In the genomic region with DNA sequence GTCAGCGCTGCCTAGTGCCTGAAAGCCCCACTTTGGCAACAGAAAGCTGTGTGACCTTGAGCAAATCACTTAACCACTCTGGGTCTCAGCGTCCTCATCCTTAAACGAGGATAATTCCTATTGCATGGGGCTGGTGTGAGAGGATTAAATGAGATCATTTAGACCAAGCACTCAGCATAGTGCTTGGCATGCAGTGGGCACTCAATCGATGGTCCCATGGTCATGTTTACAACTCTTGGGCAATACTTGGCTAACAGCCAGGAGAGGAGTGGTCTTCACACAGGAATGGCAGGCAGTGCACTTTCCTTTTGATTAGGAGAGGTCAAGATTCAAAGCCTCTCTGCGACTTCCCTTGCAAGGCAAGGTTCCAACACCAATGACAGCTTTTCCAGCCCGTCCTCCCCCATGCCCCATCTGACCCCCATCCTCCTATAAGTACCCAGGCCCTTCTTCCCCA, we compare ENCODE assay signal across 8 cellular contexts. TPM values are rescaled to one million over a fixed set of nuclear protein-coding genes. Genes with fewer than 3 reads are reported as not detected.
DNase-seq lines count a peak whose midpoint lies in the region; ATAC-seq and TF ChIP-seq lines count a peak whose summit lies in the region.
"Had no signal": no experiment of that assay in that cellular context is flagged by ENCODE, and none has a peak within 500 bp of the region (broad histone marks: within the 10 kb centered on the region; RNA-seq: fewer than 3 reads in every experiment).

No MANE protein-coding gene starts in this region.

- H3K27ac ChIP-seq in RWPE2 (ENCODE audit: poor library complexity, severe bottlenecking), result peak overlapping the region; percentile 87

- H3K27me3 Mint-ChIP-seq in HFFc6 (ENCODE audit: insufficient read depth), result peaks cover 5% of the 10 kb centered on the region; the same call in 1 of the 2 replicates

- no peaks in the 10 kb centered on the region for H3K9me3 Mint-ChIP-seq in HFFc6
- H3K9me3 Mint-ChIP-seq: naive B cell had no signal

- peak overlapping the region; percentile 88 for H3K4me3 Mint-ChIP-seq in HFFc6

- H3K9ac ChIP-seq in skeletal muscle satellite cell (ENCODE audit: low read depth, low read length), result peak overlapping the region; percentile 68

- no peak for ATAC-seq in RWPE2 (ENCODE audit: low read depth)
- no peak for ATAC-seq in HG03175 (IDR thresholded peaks at IDR 0.05; ENCODE audit: unreplicated experiment)
- no peak for ATAC-seq in HG02840 (IDR thresholded peaks at IDR 0.05; ENCODE audit: low FRiP score, unreplicated experiment)

- H3K4me3 ChIP-seq in RWPE2 (ENCODE audit: severe bottlenecking) (peak overlapping the region; percentile 41), foreskin fibroblast (ENCODE audit: low read depth in 1 of 2, low read length in 2 of 2) (peak overlapping the region; percentile 50 to 58), skeletal muscle satellite cell (ENCODE audit: low read length) (peak overlapping the region; percentile 70)

- peak overlapping the region; percentile 90 for H3K4me2 ChIP-seq in skeletal muscle satellite cell (ENCODE audit: low read length)

- H3K4me1 Mint-ChIP-seq in HFFc6 (ENCODE audit: low read depth), result peaks cover 60% of the 10 kb centered on the region

- peaks cover 46% of the 10 kb centered on the region for H3K4me1 ChIP-seq in RWPE2 (ENCODE audit: insufficient read depth, poor library complexity, severe bottlenecking)
- H3K4me1 ChIP-seq in skeletal muscle satellite cell (ENCODE audit: control insufficient read depth, insufficient read depth, low read length), result peaks cover 68% of the 10 kb centered on the region

- H3K36me3 Mint-ChIP-seq in HFFc6 (ENCODE audit: low read depth), result peaks cover 29% of the 10 kb centered on the region

- H3K36me3 ChIP-seq in RWPE2 (ENCODE audit: low read depth) (peaks cover 77% of the 10 kb centered on the region), skeletal muscle satellite cell (ENCODE audit: insufficient read depth, low read length) (peaks cover 75% of the 10 kb centered on the region)

- DNase-seq in HFFc6 (peak; percentile 13), RWPE2 (ENCODE audit: low spot score) (no peak), foreskin fibroblast (peak in 1 of 2 donors; percentile 54), glomerular visceral epithelial cell (ENCODE audit: extremely low spot score) (no peak)
- DNase-seq: naive B cell had no signal

- H3K27ac Mint-ChIP-seq in HFFc6, result peak overlapping the region; percentile 92

- no peak for TF ChIP-seq CTCF in HFFc6 (IDR thresholded peaks at IDR 0.05)
- TF ChIP-seq CTCF in RWPE2 (IDR thresholded peaks at IDR 0.05; ENCODE audit: poor library complexity, severe bottlenecking), result no peak
- TF ChIP-seq CTCF in foreskin fibroblast (IDR thresholded peaks at IDR 0.05; ENCODE audit: low read depth, low read length), result no peak

- H3K27me3 ChIP-seq in RWPE2 (ENCODE audit: insufficient read depth, poor library complexity, severe bottlenecking), result no peaks in the 10 kb centered on the region
- no peaks in the 10 kb centered on the region for H3K27me3 ChIP-seq in skeletal muscle satellite cell (ENCODE audit: control insufficient read depth, insufficient read depth, low read length)

- H3K9me3 ChIP-seq in RWPE2 (ENCODE audit: severe bottlenecking), result no peaks in the 10 kb centered on the region
- H3K9me3 ChIP-seq in skeletal muscle satellite cell (replicated peaks; ENCODE audit: low read length), result no peaks in the 10 kb centered on the region

RNA-seq across cellular contexts. Expression of gene TNKS1BP1, which starts 14.1 kb away (rescaled TPM):
- 100 to 1,000 TPM; 118 to 134 (median 123) TPM for total RNA-seq in HFFc6 (2021; fragmentation: NEBNext Ultra II Directional; extraction: Animal tissue kit (Norgen Biotek cat#: 25700))
- 48.2 and 67.3 TPM in 2 replicates for total RNA-seq in skeletal muscle satellite cell (2012; rRNA removed)

RNA-seq across cellular contexts. Expression of gene SSRP1, which starts 25.0 kb away (rescaled TPM):
- 100 to 1,000 TPM in 5 of 6 experiments, 10 to 100 TPM in 1; 84.0 to 141 (median 133) TPM for total RNA-seq in HFFc6 (2021; fragmentation: NEBNext Ultra II Directional; extraction: Animal tissue kit (Norgen Biotek cat#: 25700))
- total RNA-seq in skeletal muscle satellite cell (2012; rRNA removed), result 74.0 and 75.1 TPM in 2 replicates

RNA-seq across cellular contexts. Expression of gene P2RX3, which starts 27.5 kb away (rescaled TPM):
- total RNA-seq in HFFc6 (2021; fragmentation: NEBNext Ultra II Directional; extraction: Animal tissue kit (Norgen Biotek cat#: 25700)), result not detected
- not detected in 2 replicates for total RNA-seq in skeletal muscle satellite cell (2012; rRNA removed)
